In genomic region chr20:2156224-2156623, GRCh38 we compare ENCODE assay signal across 8 cellular contexts.
"Had no signal": no experiment of that assay in that cellular context is flagged by ENCODE, and none has a peak within 500 bp of the region (broad histone marks: within the 10 kb centered on the region; RNA-seq: fewer than 3 reads in every experiment).

No MANE protein-coding gene starts in this region.

- H3K9ac ChIP-seq: GM23248 had no signal

- H3K4me3 ChIP-seq: GM23248, GM23338, HAP-1 had no signal

- H3K4me2 ChIP-seq: GM23338 had no signal

- H3K36me3 ChIP-seq: HAP-1 had no signal

- DNase-seq: GOT3, H9, HFFc6 had no signal

- H2AFZ ChIP-seq: GM23248, GM23338 had no signal

- H3K9me3 ChIP-seq: HAP-1 had no signal

- H3K27ac ChIP-seq: GM23248 had no signal

- FAIRE-seq: H1, H54 had no signal
